Comparison of ENCODE assay signal across 24 cellular contexts in genomic region chr3:24410861-24411260, GRCh38.
DNase-seq lines count a peak whose midpoint lies in the region; ATAC-seq, FAIRE-seq and TF ChIP-seq lines count a peak whose summit lies in the region.
"Had no signal": no experiment of that assay in that cellular context is flagged by ENCODE, and none has a peak within 500 bp of the region (broad histone marks: within the 10 kb centered on the region; RNA-seq: fewer than 3 reads in every experiment).

No MANE protein-coding gene starts in this region.

- H3K27ac Mint-ChIP-seq in H9, result no peak overlapping the region
- H3K27ac Mint-ChIP-seq: CD4-positive, alpha-beta memory T cell; IgD-negative memory B cell had no signal

- no peak for TF ChIP-seq RAD21 in K562 (CRISPR knock-in tag; conservative IDR thresholded peaks at IDR 0.05 in 1 of 2, IDR thresholded peaks at IDR 0.05 in 1 of 2)

- no TSS peak for BruUV-seq in K562 (replicated peaks; lab: Mats Ljungman, UMichigan)

- H3K4me2 ChIP-seq in H9 (ENCODE audit: insufficient read depth, insufficient read length, low read length), result no peak overlapping the region
- H3K4me2 ChIP-seq in K562 (ENCODE audit: insufficient read depth, low read length), result no peak overlapping the region
- H3K4me2 ChIP-seq: BLaER1 had no signal

- no peak overlapping the region for H3T11ph ChIP-seq in H9 (ENCODE audit: low read length)

- H3K36me3 ChIP-seq in K562 (ENCODE audit: control insufficient read depth, insufficient read depth, low read length), result no peaks in the 10 kb centered on the region
- H3K36me3 ChIP-seq: BLaER1, MG63, Peyer's patch had no signal

- CTCF ChIA-PET in K562 (lab: Yijun Ruan, JAX; ENCODE audit: low intra/inter-chr PET ratio), result interaction anchor here (0.6 kb wide), 1 partner anchor 147 kb away, joined by 4 read pairs; no protein-coding TSS in a partner anchor

- H3K23ac ChIP-seq in H9 (ENCODE audit: insufficient read length, low read depth, low read length), result no peak overlapping the region

- H3K36me3 Mint-ChIP-seq in H9 (ENCODE audit: insufficient read depth in 1 of 3, low read depth in 3 of 3), result 0 out of 7 replicates have a peak, but pooled peaks cover 0 to 4% (median 0%) of the 10 kb centered on the region in 3 experiments
- H3K36me3 Mint-ChIP-seq: CD4-positive, alpha-beta memory T cell; IgD-negative memory B cell had no signal

- in situ Hi-C loops in K562 (cut with MboI), result no loop called here

- WGBS in H9 (ENCODE audit: extremely low coverage, insufficient read length, low lambda C conversion rate), result no CpG with 5 or more reads among the region's 3 CpGs
- WGBS in K562 (ENCODE audit: insufficient coverage, low coverage, missing lambda C conversion rate), result 49% methylated on average over 3 of the region's 3 CpGs

- FAIRE-seq in K562 (lab: Jason Lieb, UNC), result no peak
- FAIRE-seq: GM12878, GM19239, H54 had no signal

- H3K9ac ChIP-seq in H9 (ENCODE audit: extremely low read depth, insufficient read length, low read length) (no peak overlapping the region), K562 (ENCODE audit: insufficient read depth in 1 of 2, low read depth in 2 of 2, low read length in 2 of 2) (no peak overlapping the region)
- H3K9ac ChIP-seq: BLaER1 had no signal

- H4K20me1 ChIP-seq in H9 (ENCODE audit: control insufficient read depth, insufficient read depth, insufficient read length) (no peaks in the 10 kb centered on the region), K562 (replicated peaks; ENCODE audit: control insufficient read depth, insufficient read depth, low read length) (no peaks in the 10 kb centered on the region)
- H4K20me1 ChIP-seq: BLaER1 had no signal

- no peak overlapping the region for H3K27ac ChIP-seq in H9 (ENCODE audit: insufficient read length, low read depth, low read length)
- H3K27ac ChIP-seq in K562 (ENCODE audit: extremely low read depth, low read depth, low read length), result no peak overlapping the region
- H3K27ac ChIP-seq: BLaER1, Peyer's patch had no signal

- no peak overlapping the region for H4K91ac ChIP-seq in H9 (ENCODE audit: insufficient read length, low read depth, low read length)

- H3K9me1 ChIP-seq in K562 (ENCODE audit: control insufficient read depth, insufficient read depth, low read length), result no peaks in the 10 kb centered on the region

- H3K14ac ChIP-seq in H9 (ENCODE audit: insufficient read depth, low read length), result no peak overlapping the region

- intact Hi-C loops in K562 (cut with micrococcal nuclease), result no loop called here

- H2BK15ac ChIP-seq in H9 (ENCODE audit: low read depth, low read length), result no peak overlapping the region

- no peaks in the 10 kb centered on the region for H3K27me3 ChIP-seq in H9 (ENCODE audit: insufficient read depth, low read length)
- no peaks in the 10 kb centered on the region for H3K27me3 ChIP-seq in K562 (ENCODE audit: control insufficient read depth in 2 of 2, insufficient read depth in 2 of 2, low read length in 2 of 2)
- H3K27me3 ChIP-seq: BLaER1, MG63, Peyer's patch had no signal

- ATAC-seq in K562, result peak; percentile 61; the same call in 2 of the 3 replicates
- peak; percentile 71 for ATAC-seq in left lobe of liver
- ATAC-seq in HG02571 (IDR thresholded peaks at IDR 0.05; ENCODE audit: unreplicated experiment), result no peak
- ATAC-seq: GM12878, Right ventricle myocardium inferior had no signal

- H2BK12ac ChIP-seq in H9 (ENCODE audit: insufficient read length, low read depth, low read length), result no peak overlapping the region

- no peak for TF ChIP-seq CTCF in H9 (conservative IDR thresholded peaks at IDR 0.05)
- TF ChIP-seq CTCF in K562 (IDR thresholded peaks at IDR 0.05 in 2 of 3, conservative IDR thresholded peaks at IDR 0.05 in 1 of 3; ENCODE audit: insufficient read depth in 2 of 3, low read depth in 1 of 3, low read length in 3 of 3), result no peak
- TF ChIP-seq CTCF in retinal pigment epithelial cell (conservative IDR thresholded peaks at IDR 0.05; ENCODE audit: low read depth, low read length), result no peak

- no peak for TF ChIP-seq EP300 in K562 (IDR thresholded peaks at IDR 0.05; ENCODE audit: low read length)

- POLR2A ChIA-PET in K562 (lab: Yijun Ruan, JAX), result interaction anchor here (0.9 to 1.0 kb wide), 2 partner anchors 9 to 11 kb away, joined by 3 read pairs; no protein-coding TSS in a partner anchor

- H2AFZ ChIP-seq in H9 (ENCODE audit: low read length) (no peak overlapping the region), K562 (ENCODE audit: low read depth, low read length) (no peak overlapping the region)

- H3K4me3 ChIP-seq in K562, result no peak overlapping the region
- H3K4me3 ChIP-seq in retinal pigment epithelial cell (ENCODE audit: low read length), result no peak overlapping the region
- H3K4me3 ChIP-seq: BLaER1, GM12878, MG63, Peyer's patch had no signal

- no peak overlapping the region for H4K8ac ChIP-seq in H9 (replicated peaks; ENCODE audit: insufficient read length, low read depth, low read length)

- H3K9me3 Mint-ChIP-seq in H9, result no peaks in the 10 kb centered on the region
- H3K9me3 Mint-ChIP-seq: IgD-negative memory B cell had no signal

- no peak overlapping the region for H2BK5ac ChIP-seq in H9 (ENCODE audit: insufficient read length, low read length)

- no peak overlapping the region for H4K5ac ChIP-seq in H9 (ENCODE audit: insufficient read length, low read depth, low read length)

- no peaks in the 10 kb centered on the region for H3K27me3 Mint-ChIP-seq in H9 (ENCODE audit: low read depth)
- H3K27me3 Mint-ChIP-seq: CD4-positive, alpha-beta memory T cell; IgD-negative memory B cell had no signal

- no peak overlapping the region for H2AK5ac ChIP-seq in H9 (ENCODE audit: insufficient read length, low read length)

- H3K9me3 ChIP-seq in H9 (ENCODE audit: control insufficient read depth, low read depth, low read length) (no peaks in the 10 kb centered on the region), K562 (replicated peaks; ENCODE audit: control insufficient read depth, insufficient read depth, low read depth, low read length) (no peaks in the 10 kb centered on the region; the same call in 1 of the 2 replicates)
- H3K9me3 ChIP-seq: BLaER1, MG63, Peyer's patch had no signal

- H2BK120ac ChIP-seq in H9 (ENCODE audit: low read depth, low read length, poor library complexity, severe bottlenecking), result no peak overlapping the region

- H3K4me1 Mint-ChIP-seq in H9, result peaks cover 6 to 12% of the 10 kb centered on the region in 2 experiments
- H3K4me1 Mint-ChIP-seq: CD4-positive, alpha-beta memory T cell had no signal

- no peaks in the 10 kb centered on the region for H3K79me1 ChIP-seq in H9 (ENCODE audit: insufficient read depth, low read depth, low read length, poor library complexity, severe bottlenecking)

- H3K23me2 ChIP-seq in H9 (ENCODE audit: insufficient read length, low read depth, low read length, poor library complexity, severe bottlenecking), result no peaks in the 10 kb centered on the region

- no peak overlapping the region for H3K4ac ChIP-seq in H9 (ENCODE audit: low read depth, low read length)

- H3K4me1 ChIP-seq in H9 (ENCODE audit: insufficient read depth, low read length), result no peaks in the 10 kb centered on the region
- H3K4me1 ChIP-seq in K562 (replicated peaks in 1 of 2; ENCODE audit: control insufficient read depth in 2 of 2, insufficient read depth in 2 of 2, low read length in 2 of 2), result no peaks in the 10 kb centered on the region
- H3K4me1 ChIP-seq: BLaER1, Peyer's patch had no signal

- DNase-seq in H9 (peak; percentile 30), K562 (ENCODE audit: extremely low read depth in 1 of 4, low spot score in 3 of 4) (peak in 1 of 4 experiments; percentile 30), left lobe of liver (ENCODE audit: low spot score) (no peak), retinal pigment epithelial cell (ENCODE audit: low read depth) (peak; percentile 62), HPDE6-E6E7 (ENCODE audit: extremely low spot score) (no peak)
- no peak for DNase-seq in activated CD4-positive, alpha-beta T cell treated with anti-CD3 and anti-CD28 coated beads for 1 hour
- DNase-seq: Calu3; CD4-positive, alpha-beta memory T cell; Kasumi-1; MG63; NCI-H1092 treated with DMSO at 0.1 percent for 48 hours; NCI-H146; NCI-H2029 treated with DMSO at 0.1 percent for 48 hours; NCI-H2171; NCI-H446; NCI-H526 treated with DMSO at 0.1 percent for 48 hours; Peyer's patch had no signal

- no peak overlapping the region for H2BK20ac ChIP-seq in H9 (ENCODE audit: low read depth, low read length, poor library complexity, severe bottlenecking)

- no peak overlapping the region for H3K56ac ChIP-seq in H9 (ENCODE audit: insufficient read length, low read depth, low read length)

- TF ChIP-seq POLR2A in K562 (conservative IDR thresholded peaks at IDR 0.05), result no peak

- no peaks in the 10 kb centered on the region for H3K79me2 ChIP-seq in H9 (ENCODE audit: insufficient read depth, low read length)
- H3K79me2 ChIP-seq in K562 (ENCODE audit: control insufficient read depth, insufficient read depth, low read length), result no peaks in the 10 kb centered on the region

- H3K4me3 Mint-ChIP-seq in H9, result no peak overlapping the region
- H3K4me3 Mint-ChIP-seq: CD4-positive, alpha-beta memory T cell; IgD-negative memory B cell had no signal

- H3K18ac ChIP-seq in H9 (ENCODE audit: insufficient read length, low read depth, low read length), result no peak overlapping the region

TF ChIP-seq in K562, 482 proteins besides CTCF, POLR2A, EP300 and RAD21 (continues in another document):
- TF ChIP-seq HSF4 (CRISPR knock-in tag; IDR thresholded peaks at IDR 0.05; ENCODE audit: borderline replicate concordance) (no peak), CBX8 (IDR thresholded peaks at IDR 0.05; ENCODE audit: borderline replicate concordance, extremely low read depth, low read depth, low read length, poor library complexity, severe bottlenecking) (no peak), MTA2 (IDR thresholded peaks at IDR 0.05; ENCODE audit: low read depth) (no peak), SIN3A (IDR thresholded peaks at IDR 0.05; ENCODE audit: borderline replicate concordance in 2 of 2, control insufficient read depth in 1 of 2, low read depth in 2 of 2, low read length in 2 of 2) (no peak), HNRNPH1 (optimal IDR thresholded peaks at IDR 0.05; ENCODE audit: low read depth, low read length) (no peak), ZNF699 (CRISPR knock-in tag; IDR thresholded peaks at IDR 0.05; ENCODE audit: insufficient replicate concordance) (no peak), C11orf30 (IDR thresholded peaks at IDR 0.05; ENCODE audit: low read depth) (peak; percentile 96), SAFB (IDR thresholded peaks at IDR 0.05; ENCODE audit: borderline replicate concordance, low read depth, low read length) (no peak), FUS (optimal IDR thresholded peaks at IDR 0.05; ENCODE audit: low read depth, low read length) (no peak), SPI1 (IDR thresholded peaks at IDR 0.05; ENCODE audit: borderline replicate concordance, low read depth, low read length) (no peak), DPF2 (IDR thresholded peaks at IDR 0.05) (no peak)

Comparison
In these comparisons a context has a peak if more than half of its experiments do, and no peak if none do; other contexts are left out.
1. DNase-seq: peak in H9 (single experiment) and retinal pigment epithelial cell (single experiment); none in left lobe of liver (single experiment), activated CD4-positive, alpha-beta T cell treated with anti-CD3 and anti-CD28 coated beads for 1 hour (single experiment) and HPDE6-E6E7 (single experiment).